Comparison of ENCODE assay signal across 11 cellular contexts in the genomic region with DNA sequence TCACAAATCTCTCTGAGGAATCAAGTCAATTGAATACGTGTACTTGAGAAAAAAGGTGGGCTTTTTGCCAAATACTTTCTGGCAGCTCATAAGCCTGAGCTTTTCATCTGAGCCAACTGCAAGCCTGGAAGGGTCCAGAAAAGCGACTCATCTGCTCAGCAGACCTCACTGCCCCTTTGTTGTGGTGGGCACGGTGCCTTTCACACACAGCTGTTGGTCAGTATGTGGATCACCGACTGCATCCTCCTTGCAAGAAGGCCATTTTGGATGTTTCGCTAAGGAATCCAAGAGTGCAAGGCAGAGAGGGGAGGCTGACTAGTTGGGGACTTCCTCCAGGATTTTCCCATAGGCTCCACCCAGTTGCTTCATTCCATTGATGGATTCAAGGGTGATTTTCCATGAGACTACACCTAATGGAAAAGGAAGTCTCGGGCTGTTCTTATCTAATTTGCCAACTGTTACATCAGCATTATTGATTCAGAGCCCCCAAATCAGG.
DNase-seq lines count a peak whose midpoint lies in the region; ATAC-seq lines count a peak whose summit lies in the region.
"Had no signal": no experiment of that assay in that cellular context is flagged by ENCODE, and none has a peak within 500 bp of the region (broad histone marks: within the 10 kb centered on the region; RNA-seq: fewer than 3 reads in every experiment).

No MANE protein-coding gene starts in this region.

- no peaks in the 10 kb centered on the region for H3K36me3 ChIP-seq in MG63
- H3K36me3 ChIP-seq: vagina had no signal

- no peak overlapping the region for H3K4me3 ChIP-seq in MG63
- H3K4me3 ChIP-seq: vagina had no signal

- no peaks in the 10 kb centered on the region for H3K27me3 ChIP-seq in MG63
- H3K27me3 ChIP-seq: vagina had no signal

- in situ Hi-C loops in Caki2 (cut with HindIII; ENCODE audit: low pct_unique_long_range_greater_than_20kb, low sequenced_read_pairs) = no loop called here

- no peaks in the 10 kb centered on the region for H3K9me3 ChIP-seq in MG63
- H3K9me3 ChIP-seq: vagina had no signal

- DNase-seq in Caki2 (ENCODE audit: low read depth) (peak; percentile 66), MG63 (peak; percentile 82), cerebellar cortex (ENCODE audit: low spot score) (peak; percentile 19), kidney tubule cell (ENCODE audit: low spot score) (peak; percentile 85), SHP77 treated with DMSO at 0.1 percent for 48 hours (lab: John Stamatoyannopoulos, UW) (no peak), OCI-M2 (lab: John Stamatoyannopoulos, UW; ENCODE audit: unreplicated experiment) (no peak)
- DNase-seq: DND-41, T1000 had no signal

- ATAC-seq in HG03378 (IDR thresholded peaks at IDR 0.05; ENCODE audit: unreplicated experiment) = no peak
- no peak for ATAC-seq in GM18867 (IDR thresholded peaks at IDR 0.05; ENCODE audit: unreplicated experiment)

Comparison
In these comparisons a context has a peak if more than half of its experiments do, and no peak if none do; other contexts are left out.
1. DNase-seq: peak in Caki2 (single experiment), MG63 (single experiment), cerebellar cortex (single experiment) and kidney tubule cell (single experiment); none in SHP77 treated with DMSO at 0.1 percent for 48 hours (single experiment) and OCI-M2 (single experiment).